35 cellular contexts compared by ENCODE assay signal in genomic region chr7:66907731-66908130, GRCh38.
"Had no signal": no experiment of that assay in that cellular context is flagged by ENCODE, and none has a peak within 500 bp of the region (broad histone marks: within the 10 kb centered on the region; RNA-seq: fewer than 3 reads in every experiment).

No MANE protein-coding gene starts in this region.

- H3K4me3 ChIP-seq: MG63 had no signal

- H3K27me3 ChIP-seq: MG63 had no signal

- H3K9me3 ChIP-seq: MG63 had no signal

- DNase-seq: Karpas-422, Kasumi-1, MG63, MM.1S, MV-4-11, NCI-H1048, NCI-H1092, NCI-H1092 treated with DMSO at 0.1 percent for 48 hours, NCI-H1105, NCI-H1105 treated with DMSO at 0.1 percent for 48 hours, NCI-H1417, NCI-H1417 treated with DMSO at 0.1 percent for 48 hours, NCI-H1436, NCI-H1436 treated with DMSO at 0.1 percent for 48 hours, NCI-H146, NCI-H1694, NCI-H1694 treated with DMSO at 0.1 percent for 48 hours, NCI-H187, NCI-H187 treated with DMSO at 0.1 percent for 48 hours, NCI-H1930, NCI-H2029, NCI-H2029 treated with DMSO at 0.1 percent for 48 hours, NCI-H2081, NCI-H2081 treated with DMSO at 0.1 percent for 48 hours, NCI-H2107, NCI-H2171, NCI-H2171 treated with DMSO at 0.1 percent for 48 hours, NCI-H2227 treated with DMSO at 0.1 percent for 48 hours, NCI-H226, NCI-H345, NCI-H446, NCI-H446 treated with DMSO at 0.1 percent for 48 hours, NCI-H510A, NCI-H510A treated with DMSO at 0.1 percent for 48 hours, NCI-H524 had no signal

- H3K36me3 ChIP-seq: MG63 had no signal
